20 cellular contexts compared by ENCODE assay signal in the genomic region with DNA sequence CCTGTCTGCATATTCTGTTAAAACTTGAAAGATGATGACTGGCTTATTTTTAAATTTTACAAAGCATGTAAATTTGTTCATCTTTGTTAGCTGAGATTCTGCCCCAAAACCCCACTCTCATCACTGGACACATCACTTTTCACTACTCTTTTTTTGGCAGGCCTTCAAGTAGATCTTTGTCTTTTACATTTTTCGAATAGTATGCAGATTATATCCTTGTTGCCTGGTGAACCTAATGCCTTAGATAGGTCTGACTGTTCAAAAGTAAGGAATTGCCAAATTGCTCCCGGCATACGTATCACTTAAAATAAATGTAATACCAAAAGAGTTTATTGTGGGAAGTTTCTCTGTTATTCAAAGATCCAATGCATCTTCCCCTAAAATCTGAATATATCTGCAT.
"Had no signal": no experiment of that assay in that cellular context is flagged by ENCODE, and none has a peak within 500 bp of the region (broad histone marks: within the 10 kb centered on the region; RNA-seq: fewer than 3 reads in every experiment).

No MANE protein-coding gene starts in this region.

- H3K36me3 ChIP-seq: breast epithelium, neutrophil, tibial nerve, vagina had no signal

- ATAC-seq: activated naive CD8-positive, alpha-beta T cell treated with anti-CD3 and anti-CD28 coated beads, Interleukin-2, amount 50 U/mL, for 24 hours; esophagus mucosa; left lobe of liver; natural killer cell had no signal

- H2AFZ ChIP-seq: parathyroid adenoma had no signal

- H3K79me2 ChIP-seq: parathyroid adenoma had no signal

- DNase-seq: activated CD8-positive, alpha-beta memory T cell treated with anti-CD3 and anti-CD28 coated beads for 24 hours; activated CD8-positive, alpha-beta memory T cell treated with anti-CD3 and anti-CD28 coated beads, Interleukin-2, amount 50 U/mL, for 48 hours; activated effector memory CD4-positive, alpha-beta T cell treated with Interleukin-2 at 50 U/mL for 16 hours; activated naive CD4-positive, alpha-beta T cell treated with anti-CD3 and anti-CD28 coated beads, Interleukin-2, amount 10 ng/mL, durations not matched to agents 7 days and 5 days; activated naive CD8-positive, alpha-beta T cell treated with anti-CD3 and anti-CD28 coated beads, Interleukin-2, amount 50 U/mL, for 24 hours; activated T-cell treated with anti-CD3 and anti-CD28 coated beads, Interleukin-2, amount 50 U/mL, for 48 hours; anterior cingulate cortex; effector CD8-positive, alpha-beta T cell; kidney; mesenchymal stem cell; natural killer cell; stimulated activated CD4-positive, alpha-beta T cell treated with anti-CD3 and anti-CD28 coated beads, Interleukin-2, amount 100 ng/mL, for 24 hours; T1000 had no signal

- H3K9me3 ChIP-seq: breast epithelium, neutrophil, tibial nerve, vagina had no signal

- H3K4me1 ChIP-seq: breast epithelium, parathyroid adenoma had no signal

- H3K27me3 ChIP-seq: breast epithelium, neutrophil, tibial nerve, vagina had no signal

- H3K9ac ChIP-seq: parathyroid adenoma had no signal

- H3K4me3 ChIP-seq: breast epithelium, tibial nerve, vagina had no signal

- H3K27ac ChIP-seq: breast epithelium, neutrophil, parathyroid adenoma, tibial nerve, vagina had no signal
